ENCODE assay signal across 1 cellular context in genomic region chr10:14604181-14605142, GRCh38.
TF ChIP-seq lines count a peak whose summit lies in the region.

No MANE protein-coding gene starts in this region.

TF ChIP-seq in HepG2, 621 proteins besides CTCF, POLR2A, EP300 and RAD21 (continued from another document):
- TF ChIP-seq GMEB1 (CRISPR knock-in tag; IDR thresholded peaks at IDR 0.05; ENCODE audit: borderline replicate concordance) = no peak
- TF ChIP-seq HDAC2 (CRISPR knock-in tag; IDR thresholded peaks at IDR 0.05) = no peak
- no peak for TF ChIP-seq DR1 (CRISPR knock-in tag; IDR thresholded peaks at IDR 0.05)
- TF ChIP-seq ZNF264 (CRISPR knock-in tag; IDR thresholded peaks at IDR 0.05) = peak; percentile 39; the same call in 1 of the 2 replicates
- TF ChIP-seq HOXA7 (CRISPR knock-in tag; IDR thresholded peaks at IDR 0.05) = no peak
- TF ChIP-seq MAZ (IDR thresholded peaks at IDR 0.05; ENCODE audit: borderline replicate concordance, low read depth, low read length) = peak; percentile 32; the same call in 1 of the 2 replicates
- no peak for TF ChIP-seq MAZ (CRISPR knock-in tag; IDR thresholded peaks at IDR 0.05; ENCODE audit: low read depth)
- TF ChIP-seq DRAP1 (CRISPR knock-in tag; IDR thresholded peaks at IDR 0.05) = peak; percentile 56; the same call in 1 of the 2 replicates
- TF ChIP-seq SP140L (CRISPR knock-in tag; IDR thresholded peaks at IDR 0.05; ENCODE audit: borderline replicate concordance) = 0 out of 2 replicates have a peak, but pooled peaks have one; percentile 14
- TF ChIP-seq ZNF724P (CRISPR knock-in tag; IDR thresholded peaks at IDR 0.05; ENCODE audit: borderline replicate concordance) = no peak
- TF ChIP-seq POLR2AphosphoS2 (IDR thresholded peaks at IDR 0.05; ENCODE audit: low read depth, low read length) = no peak
- no peak for TF ChIP-seq KDM6A (CRISPR knock-in tag; IDR thresholded peaks at IDR 0.05; ENCODE audit: low read depth)
- TF ChIP-seq NFYC (CRISPR knock-in tag; IDR thresholded peaks at IDR 0.05) = no peak
- TF ChIP-seq ZBTB4 (CRISPR knock-in tag; IDR thresholded peaks at IDR 0.05; ENCODE audit: borderline replicate concordance) = no peak
- TF ChIP-seq GATAD2A (CRISPR knock-in tag; IDR thresholded peaks at IDR 0.05) = 0 out of 2 replicates have a peak, but pooled peaks have one; percentile 9
- peak; percentile 59 for TF ChIP-seq POLR2G (IDR thresholded peaks at IDR 0.05; ENCODE audit: low read depth, low read length)
- TF ChIP-seq PRDM4 (CRISPR knock-in tag; IDR thresholded peaks at IDR 0.05; ENCODE audit: borderline replicate concordance) = no peak
- 0 out of 2 replicates have a peak, but pooled peaks have one; percentile 8 for TF ChIP-seq SP5 (CRISPR knock-in tag; IDR thresholded peaks at IDR 0.05; ENCODE audit: borderline replicate concordance, low read depth)
- TF ChIP-seq ARNT2 (CRISPR knock-in tag; IDR thresholded peaks at IDR 0.05; ENCODE audit: low read depth) = peak; percentile 53; the same call in 1 of the 2 replicates
- peak; percentile 41 for TF ChIP-seq ZFY (CRISPR knock-in tag; IDR thresholded peaks at IDR 0.05)
- TF ChIP-seq KMT2B (CRISPR knock-in tag; IDR thresholded peaks at IDR 0.05) = peak; percentile 34; the same call in 1 of the 2 replicates
- peak; percentile 49; the same call in 1 of the 2 replicates for TF ChIP-seq PRDM15 (CRISPR knock-in tag; IDR thresholded peaks at IDR 0.05)
- TF ChIP-seq ZNF749 (CRISPR knock-in tag; IDR thresholded peaks at IDR 0.05; ENCODE audit: borderline replicate concordance) = 0 out of 2 replicates have a peak, but pooled peaks have one; percentile 38
- peak; percentile 50; the same call in 1 of the 2 replicates for TF ChIP-seq SIN3A (IDR thresholded peaks at IDR 0.05; ENCODE audit: borderline replicate concordance, low read depth, low read length)
- peak; percentile 58 for TF ChIP-seq SRSF1 (optimal IDR thresholded peaks at IDR 0.05; ENCODE audit: low read depth, low read length)
- peak; percentile 81 for TF ChIP-seq ZNF710 (CRISPR knock-in tag; IDR thresholded peaks at IDR 0.05; ENCODE audit: borderline replicate concordance)
- 0 out of 2 replicates have a peak, but pooled peaks have one; percentile 8 for TF ChIP-seq ZFX (CRISPR knock-in tag; IDR thresholded peaks at IDR 0.05; ENCODE audit: low read depth)
- TF ChIP-seq DPF2 (CRISPR knock-in tag; IDR thresholded peaks at IDR 0.05; ENCODE audit: borderline replicate concordance, low read depth) = no peak
- 0 out of 2 replicates have a peak, but pooled peaks have one; percentile 40 for TF ChIP-seq MXD4 (CRISPR knock-in tag; IDR thresholded peaks at IDR 0.05)
- peak; percentile 8; the same call in 1 of the 2 replicates for TF ChIP-seq ZBTB14 (CRISPR knock-in tag; IDR thresholded peaks at IDR 0.05)
- TF ChIP-seq ZNF512 (CRISPR knock-in tag; IDR thresholded peaks at IDR 0.05) = peak; percentile 93
- TF ChIP-seq TAF1 (CRISPR knock-in tag; IDR thresholded peaks at IDR 0.05) = peak; percentile 54; the same call in 1 of the 2 replicates
- TF ChIP-seq ZNF501 (CRISPR knock-in tag; IDR thresholded peaks at IDR 0.05) = peak; percentile 45; the same call in 1 of the 2 replicates
- TF ChIP-seq MEIS1 (CRISPR knock-in tag; IDR thresholded peaks at IDR 0.05; ENCODE audit: borderline replicate concordance) = no peak
- no peak for TF ChIP-seq ZNF234 (CRISPR knock-in tag; conservative IDR thresholded peaks at IDR 0.05)
- TF ChIP-seq ZGPAT (CRISPR knock-in tag; IDR thresholded peaks at IDR 0.05) = peak; percentile 27; the same call in 1 of the 2 replicates
- 0 out of 2 replicates have a peak, but pooled peaks have one; percentile 21 for TF ChIP-seq TARDBP (CRISPR knock-in tag; IDR thresholded peaks at IDR 0.05)
- TF ChIP-seq ZNF263 (CRISPR knock-in tag; IDR thresholded peaks at IDR 0.05) = no peak
- TF ChIP-seq GATA4 (IDR thresholded peaks at IDR 0.05; ENCODE audit: borderline replicate concordance, low read depth) = no peak
- TF ChIP-seq CEBPG (CRISPR knock-in tag; IDR thresholded peaks at IDR 0.05) = no peak
